In genomic region chr2:103669579-103669978, GRCh38 we compare ENCODE assay signal across 25 cellular contexts.
"Had no signal": no experiment of that assay in that cellular context is flagged by ENCODE, and none has a peak within 500 bp of the region (broad histone marks: within the 10 kb centered on the region; RNA-seq: fewer than 3 reads in every experiment).

No MANE protein-coding gene starts in this region.

- ATAC-seq: gastroesophageal sphincter; lower lobe of right lung; natural killer cell treated with Interleukin-12 subunit alpha and Interleukin-12 subunit beta and Interleukin-15 and Interleukin-18, amount 100 ng/mL, for 72 hours; stimulated activated naive B cell treated with anti-CD40 and anti-IgM and Interleukin-4, amounts not matched to agents 10 μg/mL and 1 μg/mL and 100 μg/mL, for 72 hours had no signal

- H3K36me3 Mint-ChIP-seq: memory B cell; natural killer cell treated with Interleukin-12 subunit alpha and Interleukin-12 subunit beta and Interleukin-15 and Interleukin-18, amount 100 ng/mL, for 72 hours; stimulated activated naive B cell treated with anti-CD40 and anti-IgM and Interleukin-4, amounts not matched to agents 10 μg/mL and 1 μg/mL and 100 μg/mL, for 72 hours had no signal

- H3K9me3 ChIP-seq: esophagus squamous epithelium, gastroesophageal sphincter, left ventricle myocardium inferior, lower lobe of right lung, prostate gland, right atrium auricular region, sigmoid colon, thoracic aorta, transverse colon had no signal

- H3K4me1 Mint-ChIP-seq: memory B cell; stimulated activated naive B cell treated with anti-CD40 and anti-IgM and Interleukin-4, amounts not matched to agents 10 μg/mL and 1 μg/mL and 100 μg/mL, for 72 hours had no signal

- H3K4me1 ChIP-seq: esophagus squamous epithelium, gastroesophageal sphincter, left ventricle myocardium inferior, lower lobe of right lung, parathyroid adenoma, prostate gland, right atrium auricular region, sigmoid colon, stomach, transverse colon had no signal

- DNase-seq: central memory CD4-positive, alpha-beta T cell; effector memory CD4-positive, alpha-beta T cell; esophagus squamous epithelium; foreskin fibroblast; head of caudate nucleus; hippocampal formation; left ventricle myocardium inferior; lower lobe of right lung; midbrain; sigmoid colon; stimulated activated CD4-positive, alpha-beta T cell treated with anti-CD3 and anti-CD28 coated beads, Interleukin-2, amount 100 ng/mL, for 24 hours; stimulated activated CD4-positive, alpha-beta T cell treated with anti-CD3 and anti-CD28 coated beads, Interleukin-4, amount 100 ng/mL, for 4 hours; stimulated activated naive B cell treated with anti-CD40 and anti-IgM and Interleukin-4, amounts not matched to agents 10 μg/mL and 1 μg/mL and 100 μg/mL, for 72 hours; stomach; substantia nigra; transverse colon had no signal

- H3K27ac ChIP-seq: coronary artery, esophagus squamous epithelium, gastroesophageal sphincter, left ventricle myocardium inferior, lower lobe of right lung, parathyroid adenoma, prostate gland, right atrium auricular region, sigmoid colon, skin epidermis, stomach, thoracic aorta, transverse colon had no signal

- H3K27me3 Mint-ChIP-seq: memory B cell; natural killer cell treated with Interleukin-12 subunit alpha and Interleukin-12 subunit beta and Interleukin-15 and Interleukin-18, amount 100 ng/mL, for 72 hours; stimulated activated naive B cell treated with anti-CD40 and anti-IgM and Interleukin-4, amounts not matched to agents 10 μg/mL and 1 μg/mL and 100 μg/mL, for 72 hours had no signal

- H3K27me3 ChIP-seq: esophagus squamous epithelium, gastroesophageal sphincter, right atrium auricular region, sigmoid colon, stomach, transverse colon had no signal

- H3K4me3 ChIP-seq: coronary artery, esophagus squamous epithelium, gastroesophageal sphincter, left ventricle myocardium inferior, lower lobe of right lung, prostate gland, right atrium auricular region, sigmoid colon, skin epidermis, stomach, thoracic aorta, transverse colon had no signal

- H3K36me3 ChIP-seq: esophagus squamous epithelium, gastroesophageal sphincter, left ventricle myocardium inferior, lower lobe of right lung, prostate gland, right atrium auricular region, sigmoid colon, stomach, thoracic aorta, transverse colon had no signal

- H2AFZ ChIP-seq: parathyroid adenoma had no signal

- H3K27ac Mint-ChIP-seq: memory B cell; natural killer cell treated with Interleukin-12 subunit alpha and Interleukin-12 subunit beta and Interleukin-15 and Interleukin-18, amount 100 ng/mL, for 72 hours; stimulated activated naive B cell treated with anti-CD40 and anti-IgM and Interleukin-4, amounts not matched to agents 10 μg/mL and 1 μg/mL and 100 μg/mL, for 72 hours had no signal

- H3K79me2 ChIP-seq: parathyroid adenoma had no signal

- H3K4me3 Mint-ChIP-seq: memory B cell; natural killer cell treated with Interleukin-12 subunit alpha and Interleukin-12 subunit beta and Interleukin-15 and Interleukin-18, amount 100 ng/mL, for 72 hours; stimulated activated naive B cell treated with anti-CD40 and anti-IgM and Interleukin-4, amounts not matched to agents 10 μg/mL and 1 μg/mL and 100 μg/mL, for 72 hours had no signal
